In the genomic region with DNA sequence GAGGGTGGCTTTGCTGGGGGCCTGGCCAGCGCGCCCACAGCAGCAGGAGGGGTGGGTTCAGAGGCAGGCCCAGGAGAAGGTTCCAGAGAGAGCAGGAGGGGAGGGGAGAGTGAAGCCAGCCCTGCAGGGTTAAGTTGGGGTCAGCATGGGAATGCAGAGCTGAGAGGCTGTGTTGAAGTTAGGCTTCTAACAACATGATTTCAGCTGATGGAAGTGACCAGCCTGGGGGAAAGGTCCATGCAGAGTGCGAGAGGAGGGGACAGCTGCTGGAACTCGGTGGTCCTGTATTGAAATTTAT, we compare ENCODE assay signal across 22 cellular contexts. TPM values are rescaled to one million over a fixed set of nuclear protein-coding genes. Genes with fewer than 3 reads are reported as not detected.
A peak's percentile ranks its signal among the peaks of the same experiment; 100 is the strongest.
DNase-seq lines count a peak whose midpoint lies in the region; ATAC-seq and TF ChIP-seq lines count a peak whose summit lies in the region.
"Had no signal": no experiment of that assay in that cellular context is flagged by ENCODE, and none has a peak within 500 bp of the region (broad histone marks: within the 10 kb centered on the region; RNA-seq: fewer than 3 reads in every experiment).

No MANE protein-coding gene starts in this region.

- H3K9me3 Mint-ChIP-seq in T-helper 1 cell treated with Interleukin-12 subunit alpha and Interleukin-12 subunit beta and Interleukin-4 antibody, amounts not matched to agents 30 μg/mL and 1 μg/mL, for 36 hours: no peaks in the 10 kb centered on the region
- no peaks in the 10 kb centered on the region for H3K9me3 Mint-ChIP-seq in activated T-helper 17 cell treated with anti-CD3 and anti-CD28 coated beads, Interleukin-2, amount 50 U/mL, for 72 hours
- H3K9me3 Mint-ChIP-seq in mesothelial cell of epicardium: no peaks in the 10 kb centered on the region

- no peak for DNase-seq in T-helper 1 cell
- no peak for DNase-seq in mesothelial cell of epicardium (ENCODE audit: low spot score in 2 of 2, unreplicated experiment in 2 of 2)
- no peak for DNase-seq in NCI-H524 treated with DMSO at 0.1 percent for 48 hours (lab: John Stamatoyannopoulos, UW)
- DNase-seq in mammary epithelial cell: no peak
- DNase-seq: 8988T; activated CD4-positive, alpha-beta T cell treated with anti-CD3 and anti-CD28 coated beads, Interleukin-2, amount 50 U/mL, for 1 hour; activated gamma-delta T cell treated with Interleukin-2 at 50 U/mL for 16 hours; NCI-H1092; NCI-H69; tibial artery had no signal

- dilution Hi-C loops in mammary epithelial cell (cut with HindIII; ENCODE audit: low sequenced_read_pairs): no loop called here

- H3K4me1 ChIP-seq in BLaER1 (peaks cover 22% of the 10 kb centered on the region), mammary epithelial cell (ENCODE audit: insufficient read depth, low read length) (no peaks in the 10 kb centered on the region)
- H3K4me1 ChIP-seq: tibial artery had no signal

- no peaks in the 10 kb centered on the region for H3K27me3 Mint-ChIP-seq in T-helper 1 cell treated with Interleukin-12 subunit alpha and Interleukin-12 subunit beta and Interleukin-4 antibody, amounts not matched to agents 30 μg/mL and 1 μg/mL, for 36 hours (ENCODE audit: low read depth)
- H3K27me3 Mint-ChIP-seq in activated T-helper 17 cell treated with anti-CD3 and anti-CD28 coated beads, Interleukin-2, amount 50 U/mL, for 72 hours: no peaks in the 10 kb centered on the region
- no peaks in the 10 kb centered on the region for H3K27me3 Mint-ChIP-seq in mesothelial cell of epicardium (ENCODE audit: low read depth)
- H3K27me3 Mint-ChIP-seq: progenitor cell of endocrine pancreas had no signal

- peak; percentile 5 for ATAC-seq in activated T-helper 17 cell treated with anti-CD3 and anti-CD28 coated beads, Interleukin-2, amount 50 U/mL, for 72 hours (replicated peaks)
- ATAC-seq in GM21619 (IDR thresholded peaks at IDR 0.05; ENCODE audit: unreplicated experiment): no peak

- H3K4me2 ChIP-seq in BLaER1 (peak overlapping the region; percentile 54), mammary epithelial cell (ENCODE audit: insufficient read depth, low read depth, low read length) (no peak overlapping the region)
- H3K4me2 ChIP-seq: KMS-11 had no signal

- no peak for TF ChIP-seq CTCF in mesothelial cell of epicardium (IDR thresholded peaks at IDR 0.05; ENCODE audit: unreplicated experiment)
- no peak for TF ChIP-seq CTCF in mammary epithelial cell (conservative IDR thresholded peaks at IDR 0.05 in 1 of 2, IDR thresholded peaks at IDR 0.05 in 1 of 2; ENCODE audit: extremely low read depth in 1 of 2, insufficient read depth in 1 of 2, low read depth in 1 of 2, low read length in 2 of 2)

- 100% methylated on average over 2 of the region's 4 CpGs for WGBS in mammary epithelial cell (ENCODE audit: low coverage, missing lambda C conversion rate)

- H3K4me3 ChIP-seq in BLaER1: no peak overlapping the region
- H3K4me3 ChIP-seq in mammary epithelial cell (replicated peaks in 1 of 3; ENCODE audit: insufficient read depth in 1 of 3, low read depth in 2 of 3, low read length in 3 of 3): no peak overlapping the region
- H3K4me3 ChIP-seq: tibial artery had no signal

- 0 out of 2 replicates have a peak overlapping the region, but pooled peaks have one; percentile 24 for H3K9ac ChIP-seq in BLaER1
- no peak overlapping the region for H3K9ac ChIP-seq in mammary epithelial cell (ENCODE audit: insufficient read depth, low read length)
- H3K9ac ChIP-seq: KMS-11 had no signal

- H3K27ac ChIP-seq in BLaER1 (peak overlapping the region; percentile 45; the same call in 1 of the 2 replicates), mammary epithelial cell (ENCODE audit: insufficient read depth, low read depth, low read length) (no peak overlapping the region)
- H3K27ac ChIP-seq: C4-2B, KMS-11, tibial artery had no signal

- H3K27ac Mint-ChIP-seq in T-helper 1 cell treated with Interleukin-12 subunit alpha and Interleukin-12 subunit beta and Interleukin-4 antibody, amounts not matched to agents 30 μg/mL and 1 μg/mL, for 36 hours: peak overlapping the region; percentile 98
- H3K27ac Mint-ChIP-seq in activated T-helper 17 cell treated with anti-CD3 and anti-CD28 coated beads, Interleukin-2, amount 50 U/mL, for 72 hours: peak overlapping the region; percentile 90
- peak overlapping the region; percentile 73 for H3K27ac Mint-ChIP-seq in mesothelial cell of epicardium

- peaks cover 26% of the 10 kb centered on the region for H3K4me1 Mint-ChIP-seq in T-helper 1 cell treated with Interleukin-12 subunit alpha and Interleukin-12 subunit beta and Interleukin-4 antibody, amounts not matched to agents 30 μg/mL and 1 μg/mL, for 36 hours (ENCODE audit: low read depth)
- H3K4me1 Mint-ChIP-seq in activated T-helper 17 cell treated with anti-CD3 and anti-CD28 coated beads, Interleukin-2, amount 50 U/mL, for 72 hours: peaks cover 29% of the 10 kb centered on the region
- H3K4me1 Mint-ChIP-seq in mesothelial cell of epicardium: peaks cover 23% of the 10 kb centered on the region

- intact Hi-C loops in mammary epithelial cell (cut with micrococcal nuclease): no loop called here

- BruUV-seq in mammary epithelial cell (replicated peaks; lab: Mats Ljungman, UMichigan): no TSS peak

- H3K36me3 Mint-ChIP-seq in T-helper 1 cell treated with Interleukin-12 subunit alpha and Interleukin-12 subunit beta and Interleukin-4 antibody, amounts not matched to agents 30 μg/mL and 1 μg/mL, for 36 hours (ENCODE audit: low read depth): peaks cover 62% of the 10 kb centered on the region
- H3K36me3 Mint-ChIP-seq in activated T-helper 17 cell treated with anti-CD3 and anti-CD28 coated beads, Interleukin-2, amount 50 U/mL, for 72 hours (ENCODE audit: low read depth): peaks cover 98% of the 10 kb centered on the region
- H3K36me3 Mint-ChIP-seq in mesothelial cell of epicardium: peaks cover 43% of the 10 kb centered on the region

- H3K36me3 ChIP-seq in BLaER1 (peaks cover 94% of the 10 kb centered on the region), mammary epithelial cell (ENCODE audit: insufficient read depth, low read length) (peaks cover 7% of the 10 kb centered on the region)

- CTCF ChIA-PET in mammary epithelial cell (lab: Charles Lee; ENCODE audit: low non-redundant PET): no interaction called here

- H3K27me3 ChIP-seq in BLaER1: no peaks in the 10 kb centered on the region
- no peaks in the 10 kb centered on the region for H3K27me3 ChIP-seq in mammary epithelial cell (ENCODE audit: insufficient read depth, low read length)
- H3K27me3 ChIP-seq: tibial artery had no signal

- no peak overlapping the region for H2AFZ ChIP-seq in mammary epithelial cell (ENCODE audit: low read depth, low read length)

- peak overlapping the region; percentile 26 for H3K4me3 Mint-ChIP-seq in T-helper 1 cell treated with Interleukin-12 subunit alpha and Interleukin-12 subunit beta and Interleukin-4 antibody, amounts not matched to agents 30 μg/mL and 1 μg/mL, for 36 hours
- H3K4me3 Mint-ChIP-seq in activated T-helper 17 cell treated with anti-CD3 and anti-CD28 coated beads, Interleukin-2, amount 50 U/mL, for 72 hours: peak overlapping the region; percentile 54
- no peak overlapping the region for H3K4me3 Mint-ChIP-seq in mesothelial cell of epicardium

- H4K20me1 ChIP-seq in BLaER1: no peaks in the 10 kb centered on the region
- no peaks in the 10 kb centered on the region for H4K20me1 ChIP-seq in mammary epithelial cell (ENCODE audit: insufficient read depth, low read length)

- in situ Hi-C loops in mammary epithelial cell (cut with MboI; ENCODE audit: low sequenced_read_pairs in 2 of 2): no loop called here

- no peaks in the 10 kb centered on the region for H3K79me2 ChIP-seq in mammary epithelial cell (ENCODE audit: insufficient read depth, low read length)

- no peaks in the 10 kb centered on the region for H3K9me3 ChIP-seq in BLaER1
- H3K9me3 ChIP-seq in mammary epithelial cell (replicated peaks; ENCODE audit: insufficient read depth, low read length): no peaks in the 10 kb centered on the region
- H3K9me3 ChIP-seq: tibial artery had no signal

RNA-seq across cellular contexts. Expression of gene NADSYN1, which starts 35.9 kb away (rescaled TPM):
- 100 to 1,000 TPM; 108 to 152 TPM for total RNA-seq in activated T-helper 17 cell treated with anti-CD3 and anti-CD28 coated beads, Interleukin-2, amount 50 U/mL, for 72 hours
- total RNA-seq in mesothelial cell of epicardium (67.8 to 71.8 TPM (median 71.0 TPM) in 3 replicates), mammary epithelial cell (100 to 1,000 TPM in 1 of 2 donors, 10 to 100 TPM in 1; 84.9 to 103 TPM)
- polyA plus RNA-seq in mammary epithelial cell: 45.9 TPM
- 51.4 TPM for polyA minus RNA-seq in mammary epithelial cell

RNA-seq across cellular contexts. Expression of gene KRTAP5-7, which starts 38.1 kb away (rescaled TPM):
- under 1 TPM in 1 of 2 donors, not detected in 1; 0.17 TPM for total RNA-seq in activated T-helper 17 cell treated with anti-CD3 and anti-CD28 coated beads, Interleukin-2, amount 50 U/mL, for 72 hours
- total RNA-seq in mesothelial cell of epicardium (0.18 to 0.43 TPM (median 0.25 TPM) in 3 replicates), mammary epithelial cell (not detected)
- not detected for polyA plus RNA-seq in mammary epithelial cell
- not detected for polyA minus RNA-seq in mammary epithelial cell
- total RNA-seq: epithelial cell of proximal tubule, H4, left ventricle myocardium superior, myocyte, OCI-LY7 had no signal

RNA-seq across cellular contexts. Expression of gene DHCR7, which starts 40.7 kb away (rescaled TPM):
- 10 to 100 TPM; 38.8 to 67.1 TPM for total RNA-seq in activated T-helper 17 cell treated with anti-CD3 and anti-CD28 coated beads, Interleukin-2, amount 50 U/mL, for 72 hours
- 94.8 to 110 TPM (median 98.2 TPM) in 3 replicates for total RNA-seq in mesothelial cell of epicardium
- 100 to 1,000 TPM in 1 of 2 donors, 10 to 100 TPM in 1; 62.8 to 231 TPM for total RNA-seq in mammary epithelial cell
- polyA plus RNA-seq in mammary epithelial cell: 173 TPM
- 402 TPM for polyA minus RNA-seq in mammary epithelial cell

RNA-seq across cellular contexts. Expression of gene KRTAP5-8, which starts 48.9 kb away (rescaled TPM):
- total RNA-seq in activated T-helper 17 cell treated with anti-CD3 and anti-CD28 coated beads, Interleukin-2, amount 50 U/mL, for 72 hours: under 1 TPM in 1 of 2 donors, not detected in 1; 0.50 TPM
- total RNA-seq in mesothelial cell of epicardium: 0.18 to 0.73 TPM (median 0.25 TPM) in 3 replicates
- not detected for total RNA-seq in mammary epithelial cell
- not detected for polyA plus RNA-seq in mammary epithelial cell
- polyA minus RNA-seq in mammary epithelial cell: not detected
- total RNA-seq: epithelial cell of proximal tubule, H4, left ventricle myocardium superior, myocyte, OCI-LY7 had no signal

RNA-seq across cellular contexts. Expression of gene KRTAP5-9, which starts 59.3 kb away (rescaled TPM):
- total RNA-seq in activated T-helper 17 cell treated with anti-CD3 and anti-CD28 coated beads, Interleukin-2, amount 50 U/mL, for 72 hours: under 1 TPM in 1 of 2 donors, not detected in 1; 0.22 TPM
- total RNA-seq in mesothelial cell of epicardium: 0.52 to 0.65 TPM (median 0.62 TPM) in 3 replicates
- total RNA-seq in mammary epithelial cell: not detected
- 0.06 TPM for polyA plus RNA-seq in mammary epithelial cell
- not detected for polyA minus RNA-seq in mammary epithelial cell
- total RNA-seq: epithelial cell of proximal tubule, H4, left ventricle myocardium superior, OCI-LY7 had no signal
